In genomic region chr18:57422313-57422872, GRCh38 we compare ENCODE assay signal across 1 cellular context.
A peak's percentile ranks its signal among the peaks of the same experiment; 100 is the strongest.
TF ChIP-seq lines count a peak whose summit lies in the region.

No MANE protein-coding gene starts in this region.

TF ChIP-seq in HepG2, 621 proteins besides CTCF, POLR2A, EP300 and RAD21 (continued from another document and continues in another):
- TF ChIP-seq MXD1 (CRISPR knock-in tag; IDR thresholded peaks at IDR 0.05) (no peak), GATAD1 (CRISPR knock-in tag; IDR thresholded peaks at IDR 0.05) (0 out of 2 replicates have a peak, but pooled peaks have one; percentile 16), ZNF12 (CRISPR knock-in tag; IDR thresholded peaks at IDR 0.05) (no peak), HHEX (CRISPR knock-in tag; IDR thresholded peaks at IDR 0.05) (peak; percentile 74), ZNF331 (CRISPR knock-in tag; IDR thresholded peaks at IDR 0.05) (no peak), CERS6 (CRISPR knock-in tag; IDR thresholded peaks at IDR 0.05) (no peak), ZNF260 (CRISPR knock-in tag; IDR thresholded peaks at IDR 0.05; ENCODE audit: borderline replicate concordance, low read depth) (no peak), FOXP4 (CRISPR knock-in tag; IDR thresholded peaks at IDR 0.05) (peak; percentile 82), KLF11 (CRISPR knock-in tag; IDR thresholded peaks at IDR 0.05) (no peak), ZNF414 (CRISPR knock-in tag; IDR thresholded peaks at IDR 0.05) (no peak), THYN1 (CRISPR knock-in tag; IDR thresholded peaks at IDR 0.05; ENCODE audit: borderline replicate concordance, low read depth) (no peak), ZNF138 (CRISPR knock-in tag; IDR thresholded peaks at IDR 0.05; ENCODE audit: low read depth) (no peak), HNF1A (IDR thresholded peaks at IDR 0.05; ENCODE audit: low read depth) (0 out of 2 replicates have a peak, but pooled peaks have one; percentile 17), HNF1A (CRISPR knock-in tag; IDR thresholded peaks at IDR 0.05; ENCODE audit: borderline replicate concordance) (no peak; the same call in 1 of the 2 replicates), MZF1 (CRISPR knock-in tag; IDR thresholded peaks at IDR 0.05; ENCODE audit: borderline replicate concordance) (no peak), PRDM15 (CRISPR knock-in tag; IDR thresholded peaks at IDR 0.05) (no peak), ATF7 (IDR thresholded peaks at IDR 0.05) (no peak), ATF7 (CRISPR knock-in tag; IDR thresholded peaks at IDR 0.05) (no peak), ZNF704 (CRISPR knock-in tag; IDR thresholded peaks at IDR 0.05; ENCODE audit: borderline replicate concordance) (no peak), CCAR2 (optimal IDR thresholded peaks at IDR 0.05; ENCODE audit: low read depth, low read length) (no peak), TCF12 (IDR thresholded peaks at IDR 0.05) (no peak), TCF12 (CRISPR knock-in tag; IDR thresholded peaks at IDR 0.05) (no peak), ZBTB39 (CRISPR knock-in tag; IDR thresholded peaks at IDR 0.05) (no peak), KDM4B (CRISPR knock-in tag; IDR thresholded peaks at IDR 0.05) (no peak), MLX (CRISPR knock-in tag; IDR thresholded peaks at IDR 0.05) (peak; percentile 99), ZBTB21 (CRISPR knock-in tag; IDR thresholded peaks at IDR 0.05) (no peak), HMG20B (CRISPR knock-in tag; conservative IDR thresholded peaks at IDR 0.05) (no peak), ELF1 (CRISPR knock-in tag; IDR thresholded peaks at IDR 0.05) (no peak), ZSCAN22 (CRISPR knock-in tag; IDR thresholded peaks at IDR 0.05) (no peak), HOXA3 (CRISPR knock-in tag; IDR thresholded peaks at IDR 0.05) (peak; percentile 83), ZNF564 (CRISPR knock-in tag; IDR thresholded peaks at IDR 0.05) (no peak), DR1 (CRISPR knock-in tag; IDR thresholded peaks at IDR 0.05) (no peak), NFYB (CRISPR knock-in tag; IDR thresholded peaks at IDR 0.05) (no peak), ZNF652 (CRISPR knock-in tag; IDR thresholded peaks at IDR 0.05; ENCODE audit: borderline replicate concordance, low read depth) (no peak), ZFP37 (CRISPR knock-in tag; IDR thresholded peaks at IDR 0.05; ENCODE audit: borderline replicate concordance) (no peak), MAX (IDR thresholded peaks at IDR 0.05) (peak; percentile 61), RFX5 (IDR thresholded peaks at IDR 0.05; ENCODE audit: low read depth, low read length) (no peak), ARID5B (CRISPR knock-in tag; IDR thresholded peaks at IDR 0.05) (peak; percentile 92), ATF5 (CRISPR knock-in tag; IDR thresholded peaks at IDR 0.05; ENCODE audit: low read depth) (no peak), NRL (CRISPR knock-in tag; IDR thresholded peaks at IDR 0.05; ENCODE audit: borderline replicate concordance) (no peak)
